ENCODE assay signal across 9 cellular contexts in the genomic region with DNA sequence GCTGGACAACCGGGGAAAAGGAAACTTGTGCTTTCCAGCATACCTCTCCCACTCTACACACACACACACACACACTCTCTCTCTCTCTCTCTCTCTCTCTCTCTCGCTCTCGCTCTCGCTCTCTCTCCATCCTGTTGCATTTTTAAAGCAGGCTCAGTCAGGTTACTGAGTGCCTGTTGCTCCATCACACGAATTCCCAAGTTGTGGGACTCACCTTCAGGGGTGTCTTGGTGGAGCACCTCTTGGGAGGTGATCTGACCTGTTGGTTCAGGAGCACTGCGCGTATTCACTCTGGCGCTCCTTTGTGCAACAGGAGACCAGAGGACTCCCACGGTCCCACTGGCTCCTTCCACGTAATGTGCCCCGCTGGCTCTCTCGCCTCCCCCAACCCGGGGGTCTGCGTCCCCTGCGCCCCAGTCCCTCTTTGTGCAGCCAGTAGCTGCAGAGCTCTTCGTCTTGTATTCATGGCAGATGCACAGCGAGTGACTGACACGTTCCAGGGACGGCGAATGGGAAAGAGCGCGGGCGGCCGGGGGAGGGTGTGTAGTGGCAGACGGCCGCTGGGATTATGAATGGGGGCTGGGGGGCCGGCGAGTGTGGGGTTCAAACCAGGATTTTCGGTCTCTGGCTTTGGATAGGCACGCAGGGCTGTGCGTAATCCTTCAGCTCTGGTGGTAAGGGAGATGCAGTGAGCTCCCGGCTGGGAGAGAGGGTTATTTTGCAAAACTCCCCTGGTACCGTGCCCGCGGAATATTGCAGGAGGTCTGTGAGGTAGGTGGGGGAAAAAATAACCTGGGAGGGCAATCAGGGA. TPM values are rescaled to one million over a fixed set of nuclear protein-coding genes. Genes with fewer than 3 reads are reported as not detected.
A peak's percentile ranks its signal among the peaks of the same experiment; 100 is the strongest.
DNase-seq lines count a peak whose midpoint lies in the region; ATAC-seq, FAIRE-seq and TF ChIP-seq lines count a peak whose summit lies in the region.
"Had no signal": no experiment of that assay in that cellular context is flagged by ENCODE, and none has a peak within 500 bp of the region (broad histone marks: within the 10 kb centered on the region; RNA-seq: fewer than 3 reads in every experiment).

No MANE protein-coding gene starts in this region.

- peaks cover 16% of the 10 kb centered on the region for H3K23me2 ChIP-seq in H1 (ENCODE audit: low read depth, low read length)

- WGBS in H1 (ENCODE audit: extremely low coverage in 1 of 2, insufficient coverage in 1 of 2, insufficient read length in 1 of 2, insufficient replicate concordance in 2 of 2, low coverage in 1 of 2, low lambda C conversion rate in 2 of 2, missing lambda C conversion rate in 1 of 2), 2 experiments: 8% methylated on average over 34 of the region's 35 CpGs; no CpG with 5 or more reads in 1 of the 2 experiments
- WGBS in tibial nerve, 2 donors: 6 to 11% methylated on average over 29 to 31 of the region's 35 CpGs

- no peak overlapping the region for H2BK15ac ChIP-seq in H1 (ENCODE audit: low read length)

- no peak overlapping the region for H2BK120ac ChIP-seq in H1 (replicated peaks; ENCODE audit: low read depth, low read length)

- H4K5ac ChIP-seq in H1 (ENCODE audit: insufficient read length, low read depth, low read length): no peak overlapping the region

- no peak overlapping the region for H3K4ac ChIP-seq in H1 (replicated peaks; ENCODE audit: insufficient read length, low read depth, low read length)

- no peak overlapping the region for H2AK5ac ChIP-seq in H1 (ENCODE audit: low read depth, low read length)

- H3K79me2 ChIP-seq in ACC112 (ENCODE audit: control insufficient read depth, insufficient read depth, low read length, unreplicated experiment) (no peaks in the 10 kb centered on the region), H1 (ENCODE audit: control insufficient read depth in 1 of 2, insufficient read depth in 2 of 2, low read length in 2 of 2) (no peaks in the 10 kb centered on the region)

- no peak overlapping the region for H2BK5ac ChIP-seq in H1 (ENCODE audit: low read depth, low read length)

- no peaks in the 10 kb centered on the region for H3K9me3 ChIP-seq in H1 (ENCODE audit: insufficient read depth in 2 of 2, low read depth in 1 of 2, low read length in 1 of 2)
- H3K9me3 ChIP-seq in mononuclear cell (ENCODE audit: low read depth, low read length): peaks cover 18% of the 10 kb centered on the region
- peaks cover 0 to 15% (median 3%) of the 10 kb centered on the region in 4 donors for H3K9me3 ChIP-seq in tibial nerve

- H3K4me1 Mint-ChIP-seq in HFFc6 (ENCODE audit: low read depth): peaks cover 39% of the 10 kb centered on the region

- H3K27ac Mint-ChIP-seq in HFFc6: no peak overlapping the region; the same call in 1 of the 2 replicates

- DNase-seq in HFFc6 (no peak), H1 (ENCODE audit: low read depth in 1 of 2, low spot score in 2 of 2) (peak in 1 of 2 experiments; percentile 66), NCI-H69 (lab: John Stamatoyannopoulos, UW) (no peak), tibial nerve (ENCODE audit: low spot score in 2 of 2) (no peak)
- no peak for DNase-seq in activated CD4-positive, alpha-beta T cell treated with anti-CD3 and anti-CD28 coated beads, Interleukin-2, amount 50 U/mL, for 4 hours
- DNase-seq: NCI-H446 treated with DMSO at 0.1 percent for 48 hours had no signal

- H3K23ac ChIP-seq in H1 (ENCODE audit: insufficient read length): no peak overlapping the region

- peak overlapping the region; percentile 97 for H2AFZ ChIP-seq in ACC112 (ENCODE audit: low read length, unreplicated experiment)
- no peak overlapping the region; the same call in 1 of the 2 replicates for H2AFZ ChIP-seq in H1 (ENCODE audit: low read length)

- no peak for ATAC-seq in HG03280 (IDR thresholded peaks at IDR 0.05; ENCODE audit: unreplicated experiment)

- peaks cover 24% of the 10 kb centered on the region for H3K4me1 ChIP-seq in ACC112 (ENCODE audit: control insufficient read depth, insufficient read depth, low read length, unreplicated experiment)
- H3K4me1 ChIP-seq in H1 (replicated peaks in 1 of 4; ENCODE audit: control insufficient read depth in 3 of 4, insufficient read depth in 4 of 4, low read length in 3 of 4): peaks cover 0 to 5% (median 2%) of the 10 kb centered on the region in 4 experiments; a peak in 5 of 7 replicates
- peaks cover 37% of the 10 kb centered on the region for H3K4me1 ChIP-seq in mononuclear cell (ENCODE audit: insufficient read depth, low read length)
- H3K4me1 ChIP-seq in tibial nerve: peaks cover 0 to 14% (median 0%) of the 10 kb centered on the region in 4 donors

- H3K36me3 Mint-ChIP-seq in HFFc6 (ENCODE audit: low read depth): peaks cover 10% of the 10 kb centered on the region

- no peak overlapping the region for H3K27ac ChIP-seq in ACC112 (ENCODE audit: low read depth, low read length)
- H3K27ac ChIP-seq in H1 (ENCODE audit: low read depth, low read length): no peak overlapping the region
- no peak overlapping the region for H3K27ac ChIP-seq in tibial nerve

- H3K14ac ChIP-seq in H1 (ENCODE audit: insufficient read length): no peak overlapping the region

- CTCF ChIA-PET in H1 (lab: Charles Lee; ENCODE audit: partially characterized antibody): interaction anchor here (0.6 to 1.8 kb wide), 8 partner anchors 15 to 645 kb away, joined by 3 to 5 read pairs (median 4); no protein-coding TSS in a partner anchor

- H4K20me1 ChIP-seq in H1 (replicated peaks in 1 of 2; ENCODE audit: control insufficient read depth in 1 of 2, insufficient read depth in 2 of 2, low read length in 2 of 2): peaks cover 1 to 2% of the 10 kb centered on the region in 2 experiments

- peaks cover 6% of the 10 kb centered on the region for H3K27me3 Mint-ChIP-seq in HFFc6 (ENCODE audit: insufficient read depth)

- H2BK20ac ChIP-seq in H1 (ENCODE audit: low read length): no peak overlapping the region

- peak overlapping the region; percentile 12; the same call in 1 of the 2 replicates for H4K8ac ChIP-seq in H1 (ENCODE audit: extremely low read depth, insufficient read depth, low read length)

- no peak for FAIRE-seq in H1 (lab: Jason Lieb, UNC)

- TF ChIP-seq POLR2A in H1 (IDR thresholded peaks at IDR 0.05; ENCODE audit: control extremely low read depth in 1 of 2, low read depth in 2 of 2, low read length in 2 of 2) (no peak), tibial nerve (IDR thresholded peaks at IDR 0.05) (no peak)

- TF ChIP-seq RAD21 in H1 (IDR thresholded peaks at IDR 0.05 in 1 of 2, conservative IDR thresholded peaks at IDR 0.05 in 1 of 2; ENCODE audit: low read depth in 2 of 2, low read length in 2 of 2): no peak

- peak overlapping the region; percentile 89 for H3K4me3 Mint-ChIP-seq in HFFc6

- H3K79me1 ChIP-seq in H1 (ENCODE audit: low read depth, low read length): no peaks in the 10 kb centered on the region

- TF ChIP-seq EP300 in H1 (IDR thresholded peaks at IDR 0.05; ENCODE audit: borderline replicate concordance in 1 of 2, low read depth in 2 of 2, low read length in 2 of 2): no peak
- no peak for TF ChIP-seq EP300 in tibial nerve (IDR thresholded peaks at IDR 0.05)

- peaks cover 10% of the 10 kb centered on the region for H3K9me3 Mint-ChIP-seq in HFFc6

- TF ChIP-seq CTCF in HFFc6 (IDR thresholded peaks at IDR 0.05) (no peak), H1 (IDR thresholded peaks at IDR 0.05; ENCODE audit: control extremely low read depth in 1 of 3, insufficient read depth in 1 of 3, low read depth in 1 of 3, low read length in 3 of 3) (no peak), tibial nerve (IDR thresholded peaks at IDR 0.05) (no peak)

- H3K4me3 ChIP-seq in ACC112 (ENCODE audit: low read depth, low read length) (peak overlapping the region; percentile 92), H1 (ENCODE audit: extremely low read depth in 1 of 4, insufficient read depth in 2 of 4, low read depth in 3 of 4, low read length in 4 of 4) (peak overlapping the region; percentile 45 to 65 (median 61)), mononuclear cell (ENCODE audit: low read length) (peak overlapping the region; percentile 32), tibial nerve (peak overlapping the region in 2 of 4 donors; percentile 21 to 45)

- no peak overlapping the region for H3K9ac ChIP-seq in H1 (replicated peaks in 1 of 4; ENCODE audit: extremely low read depth in 1 of 4, low read depth in 3 of 4, low read length in 3 of 4)

- no peak overlapping the region for H2BK12ac ChIP-seq in H1 (ENCODE audit: low read depth, low read length)

- H3K56ac ChIP-seq in H1 (replicated peaks; ENCODE audit: insufficient read length, low read depth, low read length): no peak overlapping the region

- H3K27me3 ChIP-seq in ACC112 (ENCODE audit: insufficient read depth, low read length): no peaks in the 10 kb centered on the region
- peaks cover 22 to 48% (median 38%) of the 10 kb centered on the region in 4 experiments for H3K27me3 ChIP-seq in H1 (replicated peaks in 1 of 4; ENCODE audit: control insufficient read depth in 3 of 4, extremely low read depth in 1 of 4, insufficient read depth in 3 of 4, low read length in 3 of 4)
- peaks cover 41% of the 10 kb centered on the region for H3K27me3 ChIP-seq in mononuclear cell (ENCODE audit: insufficient read depth, low read length)
- H3K27me3 ChIP-seq in tibial nerve: peaks cover 2 to 16% of the 10 kb centered on the region in 2 donors

- no peak overlapping the region for H3K18ac ChIP-seq in H1 (ENCODE audit: extremely low read depth, low read length)

- H4K91ac ChIP-seq in H1 (replicated peaks; ENCODE audit: insufficient read length, low read length): no peak overlapping the region

- peak overlapping the region; percentile 99 for H3K4me2 ChIP-seq in H1 (ENCODE audit: insufficient read depth in 1 of 2, low read depth in 2 of 2, low read length in 2 of 2)

- POLR2A ChIA-PET in H1 (lab: Charles Lee; ENCODE audit: partially characterized antibody): interaction anchor here (0.5 kb wide), 1 partner anchor 566 kb away, joined by 3 read pairs; no protein-coding TSS in a partner anchor

- H3K36me3 ChIP-seq in ACC112 (ENCODE audit: insufficient read depth, low read length) (no peaks in the 10 kb centered on the region), H1 (ENCODE audit: control insufficient read depth in 2 of 4, insufficient read depth in 4 of 4, low read length in 3 of 4) (no peaks in the 10 kb centered on the region), tibial nerve (no peaks in the 10 kb centered on the region)

RNA-seq across cellular contexts. Expression of gene PDE4B, which starts 0.6 kb away (rescaled TPM):
- total RNA-seq in HFFc6 (2021; fragmentation: NEBNext Ultra II Directional; extraction: Animal tissue kit (Norgen Biotek cat#: 25700)): 10 to 100 TPM; 34.9 to 57.6 (median 42.8) TPM
- 13.9 and 15.1 TPM in 2 replicates for total RNA-seq in H1 (2021; fragmentation: NEBNext Ultra II Directional; extraction: Animal tissue kit (Norgen Biotek cat#: 25700))
- polyA plus RNA-seq in H1 (2011; rRNA removed): 2.2 and 5.0 TPM in 2 replicates
- 3.4 TPM for polyA plus RNA-seq in H1 (2011; cell fraction: cytosol; rRNA removed)
- polyA plus RNA-seq in H1 (2011; cell fraction: nucleus; rRNA removed): 2.7 TPM
- polyA plus RNA-seq in H1 (2012, experiment 1 of 2): 3.9 to 6.8 TPM (median 4.7 TPM) in 4 replicates
- polyA plus RNA-seq in H1 (2012, experiment 2 of 2): 0.64 TPM
- 8.7 TPM for polyA plus RNA-seq in H1 (2013, experiment 1 of 2)
- 9.3 TPM for polyA plus RNA-seq in H1 (2013, experiment 2 of 2)
- 10.4 and 17.6 TPM in 2 replicates for polyA minus RNA-seq in H1 (2011; rRNA and poly(A)+ RNA removed)
- 3.1 TPM for polyA minus RNA-seq in H1 (2011; cell fraction: cytosol; rRNA and poly(A)+ RNA removed)
- polyA minus RNA-seq in H1 (2011; cell fraction: nucleus; rRNA and poly(A)+ RNA removed): 13.0 TPM
- total RNA-seq in mononuclear cell: 518 TPM
- 10 to 100 TPM in 2 of 4 donors, 1 to 10 TPM in 2; 5.2 to 16.6 (median 9.6) TPM for total RNA-seq in tibial nerve
